Comparison of ENCODE assay signal across 10 cellular contexts in genomic region chr3:138947303-138948121, GRCh38. TPM values are rescaled to one million over a fixed set of nuclear protein-coding genes. Genes with fewer than 3 reads are reported as not detected.
DNase-seq lines count a peak whose midpoint lies in the region; ATAC-seq, FAIRE-seq and TF ChIP-seq lines count a peak whose summit lies in the region.
"Had no signal": no experiment of that assay in that cellular context is flagged by ENCODE, and none has a peak within 500 bp of the region (broad histone marks: within the 10 kb centered on the region; RNA-seq: fewer than 3 reads in every experiment).

No MANE protein-coding gene starts in this region.

- no peak for TF ChIP-seq CTCF in pancreas (IDR thresholded peaks at IDR 0.05)

- peak overlapping the region; percentile 36 for H3K4me3 Mint-ChIP-seq in T-helper 2 cell treated with Interferon-gamma antibody and Interleukin-4, amounts not matched to agents 5 μg/mL and 100 μg/mL, for 36 hours
- peak overlapping the region; percentile 58 for H3K4me3 Mint-ChIP-seq in activated T-helper 2 cell treated with anti-CD3 and anti-CD28 coated beads, Interferon-gamma antibody, Interleukin-2, Interleukin-4, amounts not matched to agents 10 μg/mL and 5 μg/mL and 100 μg/mL, durations not matched to agents 14 hours and 24 hours and 36 hours (ENCODE audit: low read depth)
- peak overlapping the region; percentile 73 for H3K4me3 Mint-ChIP-seq in stimulated activated memory B cell treated with anti-CD40 and anti-IgM and Interleukin-4, amounts not matched to agents 10 μg/mL and 1 μg/mL and 100 μg/mL, for 72 hours

- H3K36me3 ChIP-seq in pancreas, result no peaks in the 10 kb centered on the region
- H3K36me3 ChIP-seq: BE2C, gastroesophageal sphincter had no signal

- H3K27ac Mint-ChIP-seq in T-helper 2 cell treated with Interferon-gamma antibody and Interleukin-4, amounts not matched to agents 5 μg/mL and 100 μg/mL, for 36 hours, result peak overlapping the region; percentile 23
- H3K27ac Mint-ChIP-seq in activated T-helper 2 cell treated with anti-CD3 and anti-CD28 coated beads, Interferon-gamma antibody, Interleukin-2, Interleukin-4, amounts not matched to agents 10 μg/mL and 5 μg/mL and 100 μg/mL, durations not matched to agents 14 hours and 24 hours and 36 hours, result no peak overlapping the region
- no peak overlapping the region for H3K27ac Mint-ChIP-seq in stimulated activated memory B cell treated with anti-CD40 and anti-IgM and Interleukin-4, amounts not matched to agents 10 μg/mL and 1 μg/mL and 100 μg/mL, for 72 hours

- no peak for ATAC-seq in stimulated activated memory B cell treated with anti-CD40 and anti-IgM and Interleukin-4, amounts not matched to agents 10 μg/mL and 1 μg/mL and 100 μg/mL, for 72 hours
- ATAC-seq in GM21786 (IDR thresholded peaks at IDR 0.05; ENCODE audit: unreplicated experiment) (no peak), pancreas (no peak)

- no peaks in the 10 kb centered on the region for H3K9me3 Mint-ChIP-seq in T-helper 2 cell treated with Interferon-gamma antibody and Interleukin-4, amounts not matched to agents 5 μg/mL and 100 μg/mL, for 36 hours
- H3K9me3 Mint-ChIP-seq in activated T-helper 2 cell treated with anti-CD3 and anti-CD28 coated beads, Interferon-gamma antibody, Interleukin-2, Interleukin-4, amounts not matched to agents 10 μg/mL and 5 μg/mL and 100 μg/mL, durations not matched to agents 14 hours and 24 hours and 36 hours, result no peaks in the 10 kb centered on the region
- no peaks in the 10 kb centered on the region for H3K9me3 Mint-ChIP-seq in stimulated activated memory B cell treated with anti-CD40 and anti-IgM and Interleukin-4, amounts not matched to agents 10 μg/mL and 1 μg/mL and 100 μg/mL, for 72 hours

- no peaks in the 10 kb centered on the region for H3K9me3 ChIP-seq in pancreas
- H3K9me3 ChIP-seq: BE2C, gastroesophageal sphincter had no signal

- peaks cover 4 to 12% (median 7%) of the 10 kb centered on the region in 3 donors for H3K4me1 ChIP-seq in pancreas
- H3K4me1 ChIP-seq: BE2C had no signal

- WGBS in pancreas, 2 donors, result 34 to 37% methylated on average over 37 of the region's 37 CpGs

- no peak for FAIRE-seq in pancreas (lab: Jason Lieb, UNC)

- H3K27me3 ChIP-seq in pancreas, result peaks cover 0 to 39% (median 6%) of the 10 kb centered on the region in 4 donors

- intact Hi-C loops in activated T-helper 2 cell treated with anti-CD3 and anti-CD28 coated beads, Interferon-gamma antibody, Interleukin-2, Interleukin-4, amounts not matched to agents 10 μg/mL and 5 μg/mL and 100 μg/mL, durations not matched to agents 14 hours and 24 hours and 36 hours (cut with micrococcal nuclease), result no loop called here
- intact Hi-C loops in pancreas (cut with DNase I), result loop anchor here in 1 of 3 donors (10.0 kb wide), 1 partner anchor 377 kb away; no protein-coding TSS in a partner anchor

- peaks cover 5% of the 10 kb centered on the region for H3K36me3 Mint-ChIP-seq in T-helper 2 cell treated with Interferon-gamma antibody and Interleukin-4, amounts not matched to agents 5 μg/mL and 100 μg/mL, for 36 hours (ENCODE audit: low read depth)
- peaks cover 3% of the 10 kb centered on the region for H3K36me3 Mint-ChIP-seq in activated T-helper 2 cell treated with anti-CD3 and anti-CD28 coated beads, Interferon-gamma antibody, Interleukin-2, Interleukin-4, amounts not matched to agents 10 μg/mL and 5 μg/mL and 100 μg/mL, durations not matched to agents 14 hours and 24 hours and 36 hours (ENCODE audit: low read depth)
- H3K36me3 Mint-ChIP-seq in stimulated activated memory B cell treated with anti-CD40 and anti-IgM and Interleukin-4, amounts not matched to agents 10 μg/mL and 1 μg/mL and 100 μg/mL, for 72 hours, result no peaks in the 10 kb centered on the region

- H3K27me3 Mint-ChIP-seq in T-helper 2 cell treated with Interferon-gamma antibody and Interleukin-4, amounts not matched to agents 5 μg/mL and 100 μg/mL, for 36 hours (ENCODE audit: low read depth), result peaks cover 88% of the 10 kb centered on the region
- peaks cover 75% of the 10 kb centered on the region for H3K27me3 Mint-ChIP-seq in activated T-helper 2 cell treated with anti-CD3 and anti-CD28 coated beads, Interferon-gamma antibody, Interleukin-2, Interleukin-4, amounts not matched to agents 10 μg/mL and 5 μg/mL and 100 μg/mL, durations not matched to agents 14 hours and 24 hours and 36 hours (ENCODE audit: low read depth)
- peaks cover 81% of the 10 kb centered on the region for H3K27me3 Mint-ChIP-seq in stimulated activated memory B cell treated with anti-CD40 and anti-IgM and Interleukin-4, amounts not matched to agents 10 μg/mL and 1 μg/mL and 100 μg/mL, for 72 hours

- H3K27ac ChIP-seq in pancreas, result no peak overlapping the region
- H3K27ac ChIP-seq: gastroesophageal sphincter had no signal

- no peak for DNase-seq in T-helper 2 cell treated with Interferon-gamma antibody and Interleukin-4, amounts not matched to agents 5 μg/mL and 100 μg/mL, for 36 hours (ENCODE audit: low spot score)
- DNase-seq in T-helper 2 cell (no peak), iPS-NIHi7 (ENCODE audit: extremely low spot score) (peak; percentile 26), pancreas (no peak)
- DNase-seq in activated T-helper 2 cell treated with anti-CD3 and anti-CD28 coated beads, Interferon-gamma antibody, Interleukin-2, Interleukin-4, amounts not matched to agents 10 μg/mL and 5 μg/mL and 100 μg/mL, durations not matched to agents 14 hours and 24 hours and 36 hours (ENCODE audit: low spot score), result no peak
- DNase-seq in stimulated activated CD4-positive, alpha-beta T cell treated with anti-CD3 and anti-CD28 coated beads, Interleukin-2, amount 100 ng/mL, for 24 hours, result no peak
- DNase-seq: BE2C had no signal

- peaks cover 16% of the 10 kb centered on the region for H3K4me1 Mint-ChIP-seq in T-helper 2 cell treated with Interferon-gamma antibody and Interleukin-4, amounts not matched to agents 5 μg/mL and 100 μg/mL, for 36 hours (ENCODE audit: low read depth)
- peaks cover 18% of the 10 kb centered on the region for H3K4me1 Mint-ChIP-seq in activated T-helper 2 cell treated with anti-CD3 and anti-CD28 coated beads, Interferon-gamma antibody, Interleukin-2, Interleukin-4, amounts not matched to agents 10 μg/mL and 5 μg/mL and 100 μg/mL, durations not matched to agents 14 hours and 24 hours and 36 hours (ENCODE audit: low read depth)
- peaks cover 27% of the 10 kb centered on the region for H3K4me1 Mint-ChIP-seq in stimulated activated memory B cell treated with anti-CD40 and anti-IgM and Interleukin-4, amounts not matched to agents 10 μg/mL and 1 μg/mL and 100 μg/mL, for 72 hours

- peak overlapping the region in 2 of 4 donors; percentile 38 to 51 for H3K4me3 ChIP-seq in pancreas

RNA-seq across cellular contexts. Expression of gene FOXL2NB, which starts 0.5 kb away (rescaled TPM):
- total RNA-seq in activated T-helper 2 cell treated with anti-CD3 and anti-CD28 coated beads, Interferon-gamma antibody, Interleukin-2, Interleukin-4, amounts not matched to agents 10 μg/mL and 5 μg/mL and 100 μg/mL, durations not matched to agents 14 hours and 24 hours and 36 hours, result not detected in 2 replicates
- total RNA-seq in pancreas, result under 1 TPM in 2 of 6 donors, not detected in 4; 0.09 to 0.22 TPM
- polyA plus RNA-seq in pancreas, result not detected

RNA-seq across cellular contexts. Expression of gene FOXL2, which starts 0.6 kb away (rescaled TPM):
- not detected in 2 replicates for total RNA-seq in activated T-helper 2 cell treated with anti-CD3 and anti-CD28 coated beads, Interferon-gamma antibody, Interleukin-2, Interleukin-4, amounts not matched to agents 10 μg/mL and 5 μg/mL and 100 μg/mL, durations not matched to agents 14 hours and 24 hours and 36 hours
- under 1 TPM; 0.04 to 0.28 (median 0.11) TPM for total RNA-seq in pancreas
- polyA plus RNA-seq in pancreas, result under 1 TPM; 0.02 to 0.04 TPM
- total RNA-seq: gastroesophageal sphincter had no signal

RNA-seq across cellular contexts. Expression of gene PRR23A, which starts 58.6 kb away (rescaled TPM):
- total RNA-seq in activated T-helper 2 cell treated with anti-CD3 and anti-CD28 coated beads, Interferon-gamma antibody, Interleukin-2, Interleukin-4, amounts not matched to agents 10 μg/mL and 5 μg/mL and 100 μg/mL, durations not matched to agents 14 hours and 24 hours and 36 hours, result not detected in 2 replicates
- total RNA-seq in pancreas, result not detected
- polyA plus RNA-seq in pancreas, result not detected
- total RNA-seq: gastroesophageal sphincter had no signal
